ENCODE assay signal across 35 cellular contexts in the genomic region with DNA sequence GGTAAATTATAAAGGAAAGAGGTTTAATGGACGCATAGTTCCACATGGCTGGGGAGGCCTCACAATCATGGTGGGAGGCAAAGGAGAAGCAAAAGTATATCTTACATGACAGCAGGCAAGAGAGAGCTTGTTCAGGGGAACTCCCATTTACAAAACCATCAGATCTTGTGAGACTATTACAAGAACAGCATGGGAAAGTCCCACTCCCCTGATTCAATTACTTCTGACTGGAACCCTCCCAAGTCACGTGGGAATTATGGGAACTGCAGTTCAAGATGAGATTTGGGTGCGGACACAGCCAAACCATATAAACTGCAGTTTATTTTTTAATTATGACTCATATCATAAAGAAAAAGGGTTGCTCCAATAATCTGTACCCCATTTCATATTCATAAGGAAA. TPM values are rescaled to one million over a fixed set of nuclear protein-coding genes. Genes with fewer than 3 reads are reported as not detected.
"Had no signal": no experiment of that assay in that cellular context is flagged by ENCODE, and none has a peak within 500 bp of the region (broad histone marks: within the 10 kb centered on the region; RNA-seq: fewer than 3 reads in every experiment).

No MANE protein-coding gene starts in this region.

- H3K4me1 ChIP-seq: adrenal gland, ascending aorta, pancreas, prostate gland, sigmoid colon, thyroid gland, upper lobe of left lung, vagina had no signal

- ATAC-seq: esophagus mucosa; left colon; naive thymus-derived CD8-positive, alpha-beta T cell; pancreas had no signal

- H3K9me3 ChIP-seq: adrenal gland, ascending aorta, pancreas, prostate gland, sigmoid colon, thyroid gland, upper lobe of left lung, vagina had no signal

- H3K4me1 Mint-ChIP-seq: activated naive CD8-positive, alpha-beta T cell treated with anti-CD3 and anti-CD28 coated beads for 36 hours; brain; immature natural killer cell; naive thymus-derived CD8-positive, alpha-beta T cell; neural crest cell had no signal

- H3K4me3 ChIP-seq: adrenal gland, ascending aorta, pancreas, prostate gland, sigmoid colon, thyroid gland, upper lobe of left lung, vagina had no signal

- H3K36me3 ChIP-seq: adrenal gland, ascending aorta, pancreas, prostate gland, sigmoid colon, thyroid gland, upper lobe of left lung, vagina, WERI-Rb-1 had no signal

- H3K4me3 Mint-ChIP-seq: activated naive CD8-positive, alpha-beta T cell treated with anti-CD3 and anti-CD28 coated beads for 36 hours; activated T-cell treated with anti-CD3 and anti-CD28 coated beads, Interleukin-2, amount 50 U/mL, for 24 hours; brain; immature natural killer cell; naive thymus-derived CD8-positive, alpha-beta T cell; neural crest cell; stimulated activated naive CD8-positive, alpha-beta T cell treated with anti-CD3 and anti-CD28 coated beads, Interleukin-15, Interleukin-2, amounts not matched to agents 100 ng/mL and 50 ng/mL, for 24 hours had no signal

- DNase-seq: activated CD4-positive, alpha-beta T cell treated with anti-CD3 and anti-CD28 coated beads for 48 hours; activated CD4-positive, alpha-beta T cell treated with anti-CD3 and anti-CD28 coated beads, Interleukin-2, amount 50 U/mL, for 48 hours; activated CD8-positive, alpha-beta memory T cell treated with anti-CD3 and anti-CD28 coated beads, Interleukin-2, amount 50 U/mL, for 48 hours; activated naive CD4-positive, alpha-beta T cell; activated naive CD8-positive, alpha-beta T cell treated with anti-CD3 and anti-CD28 coated beads for 36 hours; activated T-cell treated with anti-CD3 and anti-CD28 coated beads, Interleukin-2, amount 50 U/mL, for 24 hours; adrenal gland; cortex of kidney; foreskin fibroblast; head of caudate nucleus; hippocampal formation; immature natural killer cell; kidney; left colon; midbrain; naive thymus-derived CD8-positive, alpha-beta T cell; nucleus accumbens; pancreas; sigmoid colon; small intestine; stimulated activated CD4-positive, alpha-beta T cell treated with anti-CD3 and anti-CD28 coated beads, Interleukin-1b, Interleukin-23, amount 100 ng/mL, for 48 hours; T1000; thyroid gland; upper lobe of left lung; WERI-Rb-1 had no signal

- H3K27ac Mint-ChIP-seq: activated naive CD8-positive, alpha-beta T cell treated with anti-CD3 and anti-CD28 coated beads for 36 hours; activated T-cell treated with anti-CD3 and anti-CD28 coated beads, Interleukin-2, amount 50 U/mL, for 24 hours; brain; immature natural killer cell; naive thymus-derived CD8-positive, alpha-beta T cell; stimulated activated naive CD8-positive, alpha-beta T cell treated with anti-CD3 and anti-CD28 coated beads, Interleukin-15, Interleukin-2, amounts not matched to agents 100 ng/mL and 50 ng/mL, for 24 hours had no signal

- H3K36me3 Mint-ChIP-seq: activated naive CD8-positive, alpha-beta T cell treated with anti-CD3 and anti-CD28 coated beads for 36 hours; brain; immature natural killer cell; naive thymus-derived CD8-positive, alpha-beta T cell had no signal

- H3K27ac ChIP-seq: adrenal gland, ascending aorta, pancreas, prostate gland, sigmoid colon, thyroid gland, upper lobe of left lung, vagina, WERI-Rb-1 had no signal

- H3K9me3 Mint-ChIP-seq: activated naive CD8-positive, alpha-beta T cell treated with anti-CD3 and anti-CD28 coated beads for 36 hours; activated T-cell treated with anti-CD3 and anti-CD28 coated beads, Interleukin-2, amount 50 U/mL, for 24 hours; immature natural killer cell; naive thymus-derived CD8-positive, alpha-beta T cell; neural crest cell; stimulated activated naive CD8-positive, alpha-beta T cell treated with anti-CD3 and anti-CD28 coated beads, Interleukin-15, Interleukin-2, amounts not matched to agents 100 ng/mL and 50 ng/mL, for 24 hours had no signal

RNA-seq across cellular contexts. Expression of gene HLA-DQA2, which starts 22.3 kb away (rescaled TPM):
- total RNA-seq: chondrocyte, endothelial cell of umbilical vein, neural crest cell had no signal

RNA-seq across cellular contexts. Expression of gene HLA-DQB2, which starts 44.5 kb away (rescaled TPM):
- total RNA-seq: chondrocyte, endothelial cell of umbilical vein, liver, neural crest cell had no signal

RNA-seq across cellular contexts. Expression of gene HLA-DQB1, which starts 52.4 kb away (rescaled TPM):
- total RNA-seq: chondrocyte, endothelial cell of umbilical vein had no signal
